8 cellular contexts compared by ENCODE assay signal in the genomic region with DNA sequence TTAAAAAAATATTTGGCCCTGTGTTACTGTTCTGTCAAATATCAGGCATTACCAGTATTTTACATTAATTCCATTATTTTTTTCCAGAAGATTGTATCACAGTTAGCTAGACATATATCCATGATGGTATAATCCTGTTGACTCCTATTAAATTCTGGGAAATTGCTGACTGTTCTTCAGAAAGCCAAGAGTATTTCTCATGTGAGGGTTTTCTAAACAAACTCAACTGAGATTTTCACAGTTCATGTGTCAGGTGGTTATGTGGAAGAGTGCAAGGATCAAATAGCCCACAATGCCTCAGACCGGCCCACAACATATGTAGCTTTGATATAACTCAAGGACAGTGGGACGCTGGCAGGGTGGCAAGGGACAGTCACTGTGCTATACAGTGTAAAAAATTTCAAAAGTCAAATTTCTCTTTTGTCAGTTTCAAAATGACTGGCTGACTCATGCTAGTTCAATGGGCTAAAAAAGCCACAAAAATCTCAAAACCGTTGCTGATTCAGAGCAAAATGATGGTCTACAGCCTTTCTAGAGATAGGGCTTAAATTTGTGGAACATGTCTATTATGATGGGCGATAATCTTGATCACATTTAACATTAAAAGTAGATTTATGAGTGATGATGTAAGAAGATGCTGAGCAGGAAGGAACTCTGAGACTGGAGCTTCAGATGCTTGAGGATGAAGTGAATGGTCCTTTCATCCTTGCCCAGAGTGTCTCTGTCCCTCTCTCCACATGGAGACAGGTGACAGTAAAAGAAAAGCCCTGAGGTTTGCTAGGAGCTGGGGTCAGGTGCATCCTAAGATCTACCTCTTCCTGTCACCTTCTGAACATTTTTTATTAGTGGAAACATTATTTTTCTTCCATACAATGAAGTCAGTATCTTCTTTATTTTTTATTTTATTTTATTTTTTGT.
DNase-seq lines count a peak whose midpoint lies in the region; ATAC-seq and TF ChIP-seq lines count a peak whose summit lies in the region.

No MANE protein-coding gene starts in this region.

- H3K4me3 ChIP-seq in GM12865 (ENCODE audit: low read depth, low read length), result no peak overlapping the region
- H3K4me3 ChIP-seq in body of pancreas, result no peak overlapping the region

- no peaks in the 10 kb centered on the region for H3K36me3 ChIP-seq in body of pancreas (replicated peaks in 1 of 2; ENCODE audit: insufficient read depth in 1 of 2, low read depth in 2 of 2)

- 43 to 56% methylated on average over 4 of the region's 4 CpGs for WGBS in body of pancreas, 2 donors

- intact Hi-C loops in body of pancreas (cut with DNase I), result no loop called here

- H3K9me3 ChIP-seq in body of pancreas, result no peaks in the 10 kb centered on the region

- no peak for TF ChIP-seq CTCF in GM12865 (IDR thresholded peaks at IDR 0.05; ENCODE audit: insufficient read depth, low read depth, low read length, missing control alignments)
- TF ChIP-seq CTCF in body of pancreas (IDR thresholded peaks at IDR 0.05), result no peak

- peak; percentile 70 for DNase-seq in GM12865 (ENCODE audit: low read depth)
- DNase-seq in M059J (ENCODE audit: low read depth), result peak; percentile 95
- peak; percentile 55 for DNase-seq in hepatic stellate cell (ENCODE audit: low spot score)
- no peak for DNase-seq in body of pancreas
- no peak for DNase-seq in T1000 (lab: John Stamatoyannopoulos, UW)
- DNase-seq in activated naive CD4-positive, alpha-beta T cell treated with anti-CD3 and anti-CD28 coated beads, Interleukin-2, amount 50 U/mL, for 16 hours, result no peak
- DNase-seq in ureter (ENCODE audit: low spot score), result no peak

- H3K27ac ChIP-seq in body of pancreas, result no peak overlapping the region

- ATAC-seq in GM21825 (IDR thresholded peaks at IDR 0.05; ENCODE audit: unreplicated experiment) (peak; percentile 89), body of pancreas (no peak)

- no peaks in the 10 kb centered on the region for H3K27me3 ChIP-seq in body of pancreas

- peaks cover 10% of the 10 kb centered on the region for H3K4me1 ChIP-seq in body of pancreas

- TF ChIP-seq POLR2A in body of pancreas (IDR thresholded peaks at IDR 0.05), result no peak

Comparison
In these comparisons a context has a peak if more than half of its experiments do, and no peak if none do; other contexts are left out.
1. DNase-seq: peak in GM12865 (single experiment), M059J (single experiment) and hepatic stellate cell (single experiment); none in body of pancreas (0 of 4), T1000 (single experiment), activated naive CD4-positive, alpha-beta T cell treated with anti-CD3 and anti-CD28 coated beads, Interleukin-2, amount 50 U/mL, for 16 hours (single experiment) and ureter (single experiment).